21 cellular contexts compared by ENCODE assay signal in genomic region chr1:20385630-20386029, GRCh38.
"Had no signal": no experiment of that assay in that cellular context is flagged by ENCODE, and none has a peak within 500 bp of the region (broad histone marks: within the 10 kb centered on the region; RNA-seq: fewer than 3 reads in every experiment).

No MANE protein-coding gene starts in this region.

- H3K9ac ChIP-seq: parathyroid adenoma had no signal

- H3K27ac ChIP-seq: body of pancreas, colonic mucosa, gastrocnemius medialis, neutrophil, parathyroid adenoma, upper lobe of right lung had no signal

- H3K4me1 Mint-ChIP-seq: activated CD4-positive, alpha-beta T cell treated with anti-CD3 and anti-CD28 coated beads, Interleukin-2, amount 10 ng/mL, durations not matched to agents 24 days and 14 days; naive thymus-derived CD4-positive, alpha-beta T cell had no signal

- H3K36me3 Mint-ChIP-seq: activated naive CD8-positive, alpha-beta T cell; naive thymus-derived CD4-positive, alpha-beta T cell had no signal

- H3K9me3 ChIP-seq: body of pancreas, colonic mucosa, gastrocnemius medialis, neutrophil, upper lobe of right lung had no signal

- H3K36me3 ChIP-seq: colonic mucosa, gastrocnemius medialis, neutrophil, upper lobe of right lung had no signal

- H3K4me2 ChIP-seq: smooth muscle cell had no signal

- H3K4me3 ChIP-seq: body of pancreas, colonic mucosa, gastrocnemius medialis, smooth muscle cell, upper lobe of right lung had no signal

- H3K27ac Mint-ChIP-seq: activated CD4-positive, alpha-beta T cell treated with anti-CD3 and anti-CD28 coated beads, Interleukin-2, amount 10 ng/mL, durations not matched to agents 24 days and 14 days; activated naive CD8-positive, alpha-beta T cell; naive thymus-derived CD4-positive, alpha-beta T cell; stimulated activated effector memory CD8-positive, alpha-beta T cell treated with anti-CD3 and anti-CD28 coated beads, Interleukin-12 subunit alpha, Interleukin-12 subunit beta, amount 100 ng/mL, for 72 hours had no signal

- H3K27me3 ChIP-seq: body of pancreas had no signal

- DNase-seq: activated CD4-positive, alpha-beta T cell treated with anti-CD3 and anti-CD28 coated beads, Interleukin-2, amount 10 ng/mL, durations not matched to agents 24 days and 14 days; activated CD8-positive, alpha-beta memory T cell treated with anti-CD3 and anti-CD28 coated beads, Interleukin-2, amount 50 U/mL, for 4 hours; amniotic stem cell; body of pancreas; central memory CD4-positive, alpha-beta T cell; colonic mucosa; erythroblast; gastrocnemius medialis; left ventricle myocardium superior; mesenchymal stem cell; naive thymus-derived CD4-positive, alpha-beta T cell; stimulated activated CD4-positive, alpha-beta T cell treated with anti-CD3 and anti-CD28 coated beads, Interleukin-4, amount 100 ng/mL, for 24 hours; T-helper 1 cell; T-helper 9 cell; upper lobe of right lung had no signal

- H3K4me3 Mint-ChIP-seq: activated CD4-positive, alpha-beta T cell treated with anti-CD3 and anti-CD28 coated beads, Interleukin-2, amount 10 ng/mL, durations not matched to agents 24 days and 14 days; activated naive CD8-positive, alpha-beta T cell; naive thymus-derived CD4-positive, alpha-beta T cell; stimulated activated effector memory CD8-positive, alpha-beta T cell treated with anti-CD3 and anti-CD28 coated beads, Interleukin-12 subunit alpha, Interleukin-12 subunit beta, amount 100 ng/mL, for 72 hours had no signal

- H3K4me1 ChIP-seq: body of pancreas, colonic mucosa, gastrocnemius medialis, parathyroid adenoma, upper lobe of right lung had no signal

- ATAC-seq: body of pancreas; gastrocnemius medialis; left ventricle myocardium superior; naive thymus-derived CD4-positive, alpha-beta T cell; sciatic nerve; stimulated activated effector memory CD8-positive, alpha-beta T cell treated with anti-CD3 and anti-CD28 coated beads, Interleukin-12 subunit alpha, Interleukin-12 subunit beta, amount 100 ng/mL, for 72 hours; upper lobe of right lung had no signal

- H3K79me2 ChIP-seq: parathyroid adenoma had no signal

- H2AFZ ChIP-seq: parathyroid adenoma had no signal
